In genomic region chr10:31272841-31273240, GRCh38 we compare ENCODE assay signal across 24 cellular contexts.
"Had no signal": no experiment of that assay in that cellular context is flagged by ENCODE, and none has a peak within 500 bp of the region (broad histone marks: within the 10 kb centered on the region; RNA-seq: fewer than 3 reads in every experiment).

No MANE protein-coding gene starts in this region.

- H3K36me3 ChIP-seq: lower lobe of right lung, uterus had no signal

- H3K4me3 ChIP-seq: lower lobe of right lung, mucosa of descending colon, testis, uterus had no signal

- H3K4me1 ChIP-seq: lower lobe of right lung, testis, uterus had no signal

- H3K9me3 ChIP-seq: lower lobe of right lung, mucosa of descending colon, testis, uterus had no signal

- H3K27me3 ChIP-seq: testis, uterus had no signal

- FAIRE-seq: bronchial epithelial cell, endothelial cell of umbilical vein, keratinocyte had no signal

- DNase-seq: activated CD4-positive, alpha-beta T cell treated with anti-CD3 and anti-CD28 coated beads for 4 hours; activated CD4-positive, alpha-beta T cell treated with anti-CD3 and anti-CD28 coated beads, Interleukin-2, amount 50 U/mL, for 48 hours; activated CD4-positive, CD25-positive, alpha-beta regulatory T cell; activated CD8-positive, alpha-beta memory T cell treated with anti-CD3 and anti-CD28 coated beads, Interleukin-2, amount 50 U/mL, for 48 hours; activated naive CD4-positive, alpha-beta T cell treated with Interleukin-2 at 50 U/mL for 16 hours; activated naive CD8-positive, alpha-beta T cell treated with anti-CD3 and anti-CD28 coated beads for 36 hours; activated T-cell treated with anti-CD3 and anti-CD28 coated beads, Interleukin-2, amount 50 U/mL, for 48 hours; amniotic stem cell; effector memory CD4-positive, alpha-beta T cell; left colon; lower lobe of right lung; mesendoderm; mucosa of descending colon; naive thymus-derived CD4-positive, alpha-beta T cell; stimulated activated CD4-positive, alpha-beta T cell treated with anti-CD3 and anti-CD28 coated beads, Interleukin-2, amount 100 ng/mL, for 48 hours; stimulated activated CD8-positive, alpha-beta memory T cell treated with anti-CD3 and anti-CD28 coated beads, Interleukin-4, amount 100 ng/mL, for 48 hours; stimulated activated naive B cell treated with anti-CD40 and anti-IgM and Interleukin-4, amounts not matched to agents 10 μg/mL and 1 μg/mL and 100 μg/mL, for 72 hours; T-helper 9 cell; testis; trophoblast cell; uterus had no signal

- H3K27ac ChIP-seq: lower lobe of right lung, testis, uterus had no signal
